21 cellular contexts compared by ENCODE assay signal in genomic region chr4:54879576-54879975, GRCh38.
DNase-seq lines count a peak whose midpoint lies in the region; ATAC-seq, FAIRE-seq and TF ChIP-seq lines count a peak whose summit lies in the region.
"Had no signal": no experiment of that assay in that cellular context is flagged by ENCODE, and none has a peak within 500 bp of the region (broad histone marks: within the 10 kb centered on the region; RNA-seq: fewer than 3 reads in every experiment).

No MANE protein-coding gene starts in this region.

- BruUV-seq in HepG2 (replicated peaks; lab: Mats Ljungman, UMichigan) = no TSS peak

- in situ Hi-C loops in HepG2 (cut with HindIII; ENCODE audit: extremely low pct_ligation_motif_present, low pct_unique_long_range_greater_than_20kb) = no loop called here

- H3K36me3 ChIP-seq in esophagus muscularis mucosa (no peaks in the 10 kb centered on the region), HepG2 (replicated peaks in 1 of 2; ENCODE audit: control insufficient read depth in 1 of 2, insufficient read depth in 2 of 2, low read length in 2 of 2) (no peaks in the 10 kb centered on the region)

- peak; percentile 53 for DNase-seq in GM03348 (ENCODE audit: low spot score)
- DNase-seq in RPMI7951 (ENCODE audit: low read depth) = peak; percentile 17
- DNase-seq in esophagus muscularis mucosa (ENCODE audit: extremely low spot score) = peak; percentile 42
- DNase-seq in non-pigmented ciliary epithelial cell (ENCODE audit: low read depth) = peak; percentile 62
- DNase-seq in anterior cingulate cortex (lab: John Stamatoyannopoulos, UW) = no peak
- DNase-seq in HepG2 (ENCODE audit: low spot score) = no peak
- no peak for DNase-seq in SIG-M5 (lab: John Stamatoyannopoulos, UW)
- no peak for DNase-seq in NCI-H510A treated with DMSO at 0.1 percent for 48 hours (lab: John Stamatoyannopoulos, UW)
- DNase-seq: activated CD4-positive, alpha-beta memory T cell treated with anti-CD3 and anti-CD28 coated beads, Interleukin-2, amount 10 ng/mL, durations not matched to agents 7 days and 5 days; activated T-cell treated with anti-CD3 and anti-CD28 coated beads, Interleukin-2, amount 50 U/mL, for 24 hours; caudate nucleus; naive B cell; NCI-H1436 treated with DMSO at 0.1 percent for 48 hours; SHP77; stimulated activated CD4-positive, alpha-beta T cell treated with anti-CD3 and anti-CD28 coated beads, Interleukin-4, amount 100 ng/mL, for 4 hours; stimulated activated CD8-positive, alpha-beta memory T cell treated with anti-CD3 and anti-CD28 coated beads, Interleukin-4, amount 100 ng/mL, for 48 hours had no signal

- intact Hi-C loops in esophagus muscularis mucosa (cut with DNase I) (no loop called here), HepG2 (cut with micrococcal nuclease; ENCODE audit: unreplicated experiment) (no loop called here)

- no peak for FAIRE-seq in HepG2 (lab: Jason Lieb, UNC)
- FAIRE-seq: H1 had no signal

- no peak overlapping the region for H3K9ac ChIP-seq in HepG2 (ENCODE audit: insufficient read depth, low read depth, low read length)
- H3K9ac ChIP-seq: parathyroid adenoma had no signal

- no peak overlapping the region for H2AFZ ChIP-seq in HepG2 (ENCODE audit: low read length)
- H2AFZ ChIP-seq: parathyroid adenoma had no signal

- H4K20me1 ChIP-seq in HepG2 (ENCODE audit: insufficient read depth, low read length) = no peaks in the 10 kb centered on the region

- no peaks in the 10 kb centered on the region for H3K27me3 ChIP-seq in esophagus muscularis mucosa
- H3K27me3 ChIP-seq in HepG2 (ENCODE audit: control insufficient read depth in 1 of 2, insufficient read depth in 2 of 2, low read length in 2 of 2) = no peaks in the 10 kb centered on the region

- no peak for TF ChIP-seq RAD21 in HepG2 (CRISPR knock-in tag; IDR thresholded peaks at IDR 0.05)

- TF ChIP-seq POLR2A in esophagus muscularis mucosa (IDR thresholded peaks at IDR 0.05; ENCODE audit: low read depth) = no peak
- no peak for TF ChIP-seq POLR2A in HepG2 (IDR thresholded peaks at IDR 0.05; ENCODE audit: insufficient read depth in 1 of 2, low read depth in 2 of 2, low read length in 2 of 2)

- H3K4me1 ChIP-seq in esophagus muscularis mucosa (no peaks in the 10 kb centered on the region), HepG2 (ENCODE audit: insufficient read depth, low read length) (no peaks in the 10 kb centered on the region)
- H3K4me1 ChIP-seq: parathyroid adenoma had no signal

- H3K4me2 ChIP-seq in HepG2 (ENCODE audit: low read depth, low read length) = no peak overlapping the region

- H3K4me3 ChIP-seq in esophagus muscularis mucosa (no peak overlapping the region), HepG2 (replicated peaks in 1 of 3; ENCODE audit: insufficient read depth in 1 of 3, low read depth in 2 of 3, low read length in 3 of 3) (no peak overlapping the region)
- H3K4me3 ChIP-seq: skin epidermis had no signal

- H3K9me3 ChIP-seq in esophagus muscularis mucosa (no peaks in the 10 kb centered on the region), HepG2 (ENCODE audit: low read length) (no peaks in the 10 kb centered on the region)

- TF ChIP-seq EP300 in esophagus muscularis mucosa (IDR thresholded peaks at IDR 0.05) (no peak), HepG2 (IDR thresholded peaks at IDR 0.05; ENCODE audit: low read depth in 2 of 2, low read length in 2 of 2) (no peak), HepG2 (CRISPR knock-in tag; IDR thresholded peaks at IDR 0.05; ENCODE audit: borderline replicate concordance) (no peak)

- TF ChIP-seq CTCF in esophagus muscularis mucosa (IDR thresholded peaks at IDR 0.05) (no peak), HepG2 (CRISPR knock-in tag; IDR thresholded peaks at IDR 0.05) (no peak)

- no peak overlapping the region for H3K27ac ChIP-seq in esophagus muscularis mucosa (replicated peaks in 1 of 4)
- H3K27ac ChIP-seq in HepG2 (ENCODE audit: extremely low read length, insufficient read depth, low read length) = no peak overlapping the region
- H3K27ac ChIP-seq: HL-60, parathyroid adenoma, skin epidermis had no signal

- POLR2A ChIA-PET in HepG2 (lab: Yijun Ruan, JAX) = no interaction called here

- ATAC-seq in HepG2 = no peak
- ATAC-seq: WTC11 had no signal

- no peaks in the 10 kb centered on the region for H3K79me2 ChIP-seq in HepG2 (ENCODE audit: insufficient read depth, low read length)
- H3K79me2 ChIP-seq: parathyroid adenoma had no signal

- CTCF ChIA-PET in HepG2 (lab: Yijun Ruan, JAX; ENCODE audit: low intra/inter-chr PET ratio, low total read pairs) = no interaction called here

TF ChIP-seq in HepG2, 621 proteins besides CTCF, POLR2A, EP300 and RAD21:
- no peak for TF ChIP-seq SETDB1 (CRISPR knock-in tag; IDR thresholded peaks at IDR 0.05; ENCODE audit: borderline replicate concordance)
- no peak for TF ChIP-seq IKZF1 (IDR thresholded peaks at IDR 0.05)
- TF ChIP-seq FOXA3 (CRISPR knock-in tag; IDR thresholded peaks at IDR 0.05) = no peak
- TF ChIP-seq, protein P1, sequence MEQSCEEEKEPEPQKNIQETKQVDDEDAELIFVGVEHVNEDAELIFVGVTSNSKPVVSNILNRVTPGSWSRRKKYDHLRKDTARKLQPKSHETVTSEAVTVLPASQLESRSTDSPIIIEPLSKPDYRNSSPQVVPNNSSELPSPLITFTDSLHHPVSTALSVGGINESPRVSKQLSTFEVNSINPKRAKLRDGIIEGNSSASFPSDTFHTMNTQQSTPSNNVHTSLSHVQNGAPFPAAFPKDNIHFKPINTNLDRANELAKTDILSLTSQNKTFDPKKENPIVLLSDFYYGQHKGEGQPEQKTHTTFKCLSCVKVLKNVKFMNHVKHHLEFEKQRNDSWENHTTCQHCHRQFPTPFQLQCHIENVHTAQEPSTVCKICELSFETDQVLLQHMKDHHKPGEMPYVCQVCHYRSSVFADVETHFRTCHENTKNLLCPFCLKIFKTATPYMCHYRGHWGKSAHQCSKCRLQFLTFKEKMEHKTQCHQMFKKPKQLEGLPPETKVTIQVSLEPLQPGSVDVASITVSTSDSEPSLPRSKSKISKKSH (CRISPR knock-in tag; IDR thresholded peaks at IDR 0.05; ENCODE audit: borderline replicate concordance) = no peak
- no peak for TF ChIP-seq ZNF605 (CRISPR knock-in tag; IDR thresholded peaks at IDR 0.05)
- no peak for TF ChIP-seq DRAP1 (CRISPR knock-in tag; IDR thresholded peaks at IDR 0.05)
- no peak for TF ChIP-seq KDM2A (CRISPR knock-in tag; IDR thresholded peaks at IDR 0.05; ENCODE audit: borderline replicate concordance, low read depth)
- TF ChIP-seq ZNF775 (CRISPR knock-in tag; IDR thresholded peaks at IDR 0.05; ENCODE audit: borderline replicate concordance) = no peak
- no peak for TF ChIP-seq SRY (CRISPR knock-in tag; IDR thresholded peaks at IDR 0.05)
- no peak for TF ChIP-seq PRMT3 (CRISPR knock-in tag; IDR thresholded peaks at IDR 0.05; ENCODE audit: borderline replicate concordance, low read depth)
- TF ChIP-seq HNRNPH1 (optimal IDR thresholded peaks at IDR 0.05; ENCODE audit: low read depth, low read length) = no peak
- no peak for TF ChIP-seq ZNF549 (CRISPR knock-in tag; IDR thresholded peaks at IDR 0.05)
- no peak for TF ChIP-seq HES4 (CRISPR knock-in tag; IDR thresholded peaks at IDR 0.05; ENCODE audit: borderline replicate concordance)
- TF ChIP-seq HOXA7 (CRISPR knock-in tag; IDR thresholded peaks at IDR 0.05) = no peak
- no peak for TF ChIP-seq YEATS4 (CRISPR knock-in tag; IDR thresholded peaks at IDR 0.05; ENCODE audit: borderline replicate concordance)
- TF ChIP-seq USF2 (IDR thresholded peaks at IDR 0.05; ENCODE audit: low read depth, low read length) = no peak
- TF ChIP-seq USF2 (CRISPR knock-in tag; IDR thresholded peaks at IDR 0.05; ENCODE audit: borderline replicate concordance) = no peak
- no peak for TF ChIP-seq AHR (CRISPR knock-in tag; IDR thresholded peaks at IDR 0.05)
- TF ChIP-seq ELF3 (CRISPR knock-in tag; IDR thresholded peaks at IDR 0.05) = no peak
- no peak for TF ChIP-seq MTA1 (CRISPR knock-in tag; IDR thresholded peaks at IDR 0.05; ENCODE audit: borderline replicate concordance)
- TF ChIP-seq POGZ (CRISPR knock-in tag; IDR thresholded peaks at IDR 0.05) = no peak

Comparison
In these comparisons a context has a peak if more than half of its experiments do, and no peak if none do; other contexts are left out.
1. DNase-seq: peak in GM03348 (single experiment), RPMI7951 (single experiment), esophagus muscularis mucosa (single experiment) and non-pigmented ciliary epithelial cell (single experiment); none in anterior cingulate cortex (0 of 58), HepG2 (single experiment), SIG-M5 (single experiment) and NCI-H510A treated with DMSO at 0.1 percent for 48 hours (single experiment).